ENCODE assay signal across 1 cellular context in genomic region chr17:79412110-79412509, GRCh38.
A peak's percentile ranks its signal among the peaks of the same experiment; 100 is the strongest.
TF ChIP-seq lines count a peak whose summit lies in the region.

No MANE protein-coding gene starts in this region.

TF ChIP-seq in HepG2, 621 proteins besides CTCF, POLR2A, EP300 and RAD21 (continued from another document):
- TF ChIP-seq, protein P1, sequence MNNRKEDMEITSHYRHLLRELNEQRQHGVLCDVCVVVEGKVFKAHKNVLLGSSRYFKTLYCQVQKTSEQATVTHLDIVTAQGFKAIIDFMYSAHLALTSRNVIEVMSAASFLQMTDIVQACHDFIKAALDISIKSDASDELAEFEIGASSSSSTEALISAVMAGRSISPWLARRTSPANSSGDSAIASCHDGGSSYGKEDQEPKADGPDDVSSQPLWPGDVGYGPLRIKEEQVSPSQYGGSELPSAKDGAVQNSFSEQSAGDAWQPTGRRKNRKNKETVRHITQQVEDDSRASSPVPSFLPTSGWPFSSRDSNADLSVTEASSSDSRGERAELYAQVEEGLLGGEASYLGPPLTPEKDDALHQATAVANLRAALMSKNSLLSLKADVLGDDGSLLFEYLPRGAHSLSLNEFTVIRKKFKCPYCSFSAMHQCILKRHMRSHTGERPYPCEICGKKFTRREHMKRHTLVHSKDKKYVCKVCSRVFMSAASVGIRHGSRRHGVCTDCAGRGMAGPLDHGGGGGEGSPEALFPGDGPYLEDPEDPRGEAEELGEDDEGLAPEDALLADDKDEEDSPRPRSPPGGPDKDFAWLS (CRISPR knock-in tag; IDR thresholded peaks at IDR 0.05; ENCODE audit: borderline replicate concordance): no peak
- TF ChIP-seq TEF (CRISPR knock-in tag; IDR thresholded peaks at IDR 0.05): no peak
- no peak for TF ChIP-seq IKZF4 (CRISPR knock-in tag; IDR thresholded peaks at IDR 0.05; ENCODE audit: borderline replicate concordance, low read depth, not compliant biosample characterization)
- 0 out of 2 replicates have a peak, but pooled peaks have one; percentile 0 for TF ChIP-seq JUNB (CRISPR knock-in tag; IDR thresholded peaks at IDR 0.05; ENCODE audit: borderline replicate concordance)
- no peak for TF ChIP-seq ZFP1 (CRISPR knock-in tag; IDR thresholded peaks at IDR 0.05)
